8 cellular contexts compared by ENCODE assay signal in genomic region chr10:14959221-14960057, GRCh38. TPM values are rescaled to one million over a fixed set of nuclear protein-coding genes. Genes with fewer than 3 reads are reported as not detected.
DNase-seq lines count a peak whose midpoint lies in the region; ATAC-seq and TF ChIP-seq lines count a peak whose summit lies in the region.

Gene MEIG1, plus strand, starts transcription at chr10:14959388. Its CDS starts 7,081 bp downstream, at chr10:14966469.

- WGBS in prostate gland: under 1% methylated on average over 54 of the region's 60 CpGs
- under 1% methylated on average over 60 of the region's 60 CpGs for WGBS in urinary bladder

- TF ChIP-seq CTCF in prostate gland (IDR thresholded peaks at IDR 0.05): peak in 1 of 4 experiments; percentile 12

- peak; percentile 47 for TF ChIP-seq POLR2A in GM15510 (IDR thresholded peaks at IDR 0.05; ENCODE audit: borderline replicate concordance, extremely low read depth, insufficient read length)
- peak; percentile 7 for TF ChIP-seq POLR2A in prostate gland (IDR thresholded peaks at IDR 0.05)

- H3K27ac ChIP-seq in prostate gland (peak within 1 kb of the TSS; percentile 96 to 97), urinary bladder (ENCODE audit: low read depth) (peak within 1 kb of the TSS; percentile 94)

- peak within 1 kb of the TSS; percentile 64 to 76 for H3K4me3 ChIP-seq in prostate gland
- peak within 1 kb of the TSS; percentile 62 for H3K4me3 ChIP-seq in urinary bladder (ENCODE audit: low read depth, low read length)

- peak; percentile 97 for DNase-seq in NCI-H146 treated with DMSO at 0.1 percent for 48 hours (lab: John Stamatoyannopoulos, UW; ENCODE audit: unreplicated experiment)
- DNase-seq in T-helper 1 cell: peak; percentile 76 to 88 (median 81)
- peak; percentile 81 to 100 (median 95) for DNase-seq in amygdala (lab: John Stamatoyannopoulos, UW)
- DNase-seq in left ventricle myocardium superior: peak; percentile 95
- DNase-seq in prostate gland (ENCODE audit: low spot score): peak; percentile 93

- peak; percentile 75 for ATAC-seq in HG02884 (IDR thresholded peaks at IDR 0.05; ENCODE audit: unreplicated experiment)
- peak; percentile 98 for ATAC-seq in left ventricle myocardium superior

- H3K4me1 ChIP-seq in prostate gland (replicated peaks) (no peaks in the 10 kb centered on the region), urinary bladder (ENCODE audit: insufficient read depth) (no peaks in the 10 kb centered on the region)

- H3K36me3 ChIP-seq in prostate gland (no peaks in the 10 kb centered on the region), urinary bladder (ENCODE audit: insufficient read depth) (no peaks in the 10 kb centered on the region)

- H3K9me3 ChIP-seq in prostate gland: no peaks in the 10 kb centered on the region

- intact Hi-C loops in left ventricle myocardium superior (cut with micrococcal nuclease) (no loop called here), prostate gland (cut with DNase I) (loop anchor here (5.0 kb wide), 2 partner anchors 82 to 138 kb away; partner anchors contain the start of genes RPP38 and SUV39H2)

- H3K27me3 ChIP-seq in prostate gland (replicated peaks; ENCODE audit: insufficient read depth): no peaks in the 10 kb centered on the region

RNA-seq across cellular contexts. Expression of gene MEIG1, which starts in this region (rescaled TPM):
- total RNA-seq in left ventricle myocardium superior (not detected), prostate gland (1 to 10 TPM in 1 of 2 donors, not detected in 1; 1.7 TPM), urinary bladder (not detected)
- polyA plus RNA-seq in urinary bladder: 0.22 TPM

Comparison
In these comparisons a context has a peak if more than half of its experiments do, and no peak if none do; other contexts are left out.
1. Peak in every context shown above with its lines: DNase-seq, ATAC-seq, H3K4me3 ChIP-seq and H3K27ac ChIP-seq.
2. Peak in DNase-seq and ATAC-seq in left ventricle myocardium superior; RNA of the gene not detected or under 1 TPM.